In genomic region chr5:71455427-71456361, GRCh38 we compare ENCODE assay signal across 1 cellular context.
TF ChIP-seq lines count a peak whose summit lies in the region.

A gene with protein sequence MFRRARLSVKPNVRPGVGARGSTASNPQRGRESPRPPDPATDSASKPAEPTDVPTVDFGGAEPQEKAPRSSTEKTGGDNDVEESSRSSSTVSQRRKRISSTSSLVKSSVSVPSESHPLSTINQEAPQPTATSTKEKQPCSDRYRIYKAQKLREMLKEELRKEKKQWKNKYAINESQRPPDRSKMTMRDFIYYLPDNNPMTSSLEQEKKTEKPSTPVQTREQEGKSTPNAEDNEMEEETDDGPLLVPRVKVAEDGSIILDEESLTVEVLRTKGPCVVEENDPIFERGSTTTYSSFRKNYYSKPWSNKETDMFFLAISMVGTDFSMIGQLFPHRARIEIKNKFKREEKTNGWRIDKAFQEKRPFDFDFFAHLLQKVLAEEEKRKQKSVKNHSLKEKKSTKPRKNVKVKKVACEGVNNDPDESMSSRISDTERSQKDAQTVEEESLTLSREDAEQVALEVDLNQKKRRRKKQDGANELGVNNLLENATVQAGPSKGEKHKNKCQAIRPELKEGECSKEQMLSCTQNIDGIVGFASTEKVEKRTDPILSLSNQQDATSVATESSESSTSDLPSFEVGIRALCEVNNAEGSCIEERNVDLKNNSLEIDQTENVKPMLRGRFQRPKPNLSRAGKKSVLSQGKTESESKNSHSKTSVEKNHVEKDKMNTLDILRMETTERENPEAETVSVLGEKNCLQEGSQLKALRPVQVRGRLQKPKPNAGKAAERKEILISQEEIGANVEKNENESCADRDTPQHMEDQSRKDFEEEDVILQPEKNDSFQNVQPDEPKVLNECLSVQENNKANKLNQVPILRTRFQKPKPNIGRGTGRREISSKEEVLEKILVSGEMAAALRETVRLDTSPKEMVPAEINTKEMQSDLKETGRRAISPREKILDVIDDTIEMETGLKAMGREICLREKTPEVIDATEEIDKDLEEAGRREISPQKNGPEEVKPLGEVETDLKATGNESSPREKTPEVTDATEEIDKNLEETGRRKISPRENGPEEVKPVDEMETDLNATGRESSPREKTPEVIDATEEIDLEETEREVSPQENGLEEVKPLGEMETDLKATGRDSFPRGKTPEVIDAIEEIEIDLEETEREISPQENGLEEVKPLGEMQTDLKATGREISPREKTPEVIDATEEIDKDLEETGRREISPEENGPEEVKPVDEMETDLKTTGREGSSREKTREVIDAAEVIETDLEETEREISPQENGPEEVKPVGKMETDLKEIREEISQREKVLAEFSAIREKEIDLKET (N-terminal part only) (plus strand): TSS chr5:71455651. CDS start chr5:71455878, 227 bp downstream.

TF ChIP-seq in GM12878, 131 proteins besides CTCF, POLR2A, EP300 and RAD21 (continued from another document and continues in another):
- TF ChIP-seq, protein P1, sequence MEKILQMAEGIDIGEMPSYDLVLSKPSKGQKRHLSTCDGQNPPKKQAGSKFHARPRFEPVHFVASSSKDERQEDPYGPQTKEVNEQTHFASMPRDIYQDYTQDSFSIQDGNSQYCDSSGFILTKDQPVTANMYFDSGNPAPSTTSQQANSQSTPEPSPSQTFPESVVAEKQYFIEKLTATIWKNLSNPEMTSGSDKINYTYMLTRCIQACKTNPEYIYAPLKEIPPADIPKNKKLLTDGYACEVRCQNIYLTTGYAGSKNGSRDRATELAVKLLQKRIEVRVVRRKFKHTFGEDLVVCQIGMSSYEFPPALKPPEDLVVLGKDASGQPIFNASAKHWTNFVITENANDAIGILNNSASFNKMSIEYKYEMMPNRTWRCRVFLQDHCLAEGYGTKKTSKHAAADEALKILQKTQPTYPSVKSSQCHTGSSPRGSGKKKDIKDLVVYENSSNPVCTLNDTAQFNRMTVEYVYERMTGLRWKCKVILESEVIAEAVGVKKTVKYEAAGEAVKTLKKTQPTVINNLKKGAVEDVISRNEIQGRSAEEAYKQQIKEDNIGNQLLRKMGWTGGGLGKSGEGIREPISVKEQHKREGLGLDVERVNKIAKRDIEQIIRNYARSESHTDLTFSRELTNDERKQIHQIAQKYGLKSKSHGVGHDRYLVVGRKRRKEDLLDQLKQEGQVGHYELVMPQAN (conservative IDR thresholded peaks at IDR 0.05): peak; percentile 89
- TF ChIP-seq, protein P2, sequence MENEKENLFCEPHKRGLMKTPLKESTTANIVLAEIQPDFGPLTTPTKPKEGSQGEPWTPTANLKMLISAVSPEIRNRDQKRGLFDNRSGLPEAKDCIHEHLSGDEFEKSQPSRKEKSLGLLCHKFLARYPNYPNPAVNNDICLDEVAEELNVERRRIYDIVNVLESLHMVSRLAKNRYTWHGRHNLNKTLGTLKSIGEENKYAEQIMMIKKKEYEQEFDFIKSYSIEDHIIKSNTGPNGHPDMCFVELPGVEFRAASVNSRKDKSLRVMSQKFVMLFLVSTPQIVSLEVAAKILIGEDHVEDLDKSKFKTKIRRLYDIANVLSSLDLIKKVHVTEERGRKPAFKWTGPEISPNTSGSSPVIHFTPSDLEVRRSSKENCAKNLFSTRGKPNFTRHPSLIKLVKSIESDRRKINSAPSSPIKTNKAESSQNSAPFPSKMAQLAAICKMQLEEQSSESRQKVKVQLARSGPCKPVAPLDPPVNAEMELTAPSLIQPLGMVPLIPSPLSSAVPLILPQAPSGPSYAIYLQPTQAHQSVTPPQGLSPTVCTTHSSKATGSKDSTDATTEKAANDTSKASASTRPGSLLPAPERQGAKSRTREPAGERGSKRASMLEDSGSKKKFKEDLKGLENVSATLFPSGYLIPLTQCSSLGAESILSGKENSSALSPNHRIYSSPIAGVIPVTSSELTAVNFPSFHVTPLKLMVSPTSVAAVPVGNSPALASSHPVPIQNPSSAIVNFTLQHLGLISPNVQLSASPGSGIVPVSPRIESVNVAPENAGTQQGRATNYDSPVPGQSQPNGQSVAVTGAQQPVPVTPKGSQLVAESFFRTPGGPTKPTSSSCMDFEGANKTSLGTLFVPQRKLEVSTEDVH (IDR thresholded peaks at IDR 0.05; ENCODE audit: low read depth, partially characterized antibody): peak; percentile 80
- peak; percentile 31; the same call in 1 of the 2 replicates for TF ChIP-seq ZNF207 (IDR thresholded peaks at IDR 0.05; ENCODE audit: borderline replicate concordance)
- TF ChIP-seq, protein P3, sequence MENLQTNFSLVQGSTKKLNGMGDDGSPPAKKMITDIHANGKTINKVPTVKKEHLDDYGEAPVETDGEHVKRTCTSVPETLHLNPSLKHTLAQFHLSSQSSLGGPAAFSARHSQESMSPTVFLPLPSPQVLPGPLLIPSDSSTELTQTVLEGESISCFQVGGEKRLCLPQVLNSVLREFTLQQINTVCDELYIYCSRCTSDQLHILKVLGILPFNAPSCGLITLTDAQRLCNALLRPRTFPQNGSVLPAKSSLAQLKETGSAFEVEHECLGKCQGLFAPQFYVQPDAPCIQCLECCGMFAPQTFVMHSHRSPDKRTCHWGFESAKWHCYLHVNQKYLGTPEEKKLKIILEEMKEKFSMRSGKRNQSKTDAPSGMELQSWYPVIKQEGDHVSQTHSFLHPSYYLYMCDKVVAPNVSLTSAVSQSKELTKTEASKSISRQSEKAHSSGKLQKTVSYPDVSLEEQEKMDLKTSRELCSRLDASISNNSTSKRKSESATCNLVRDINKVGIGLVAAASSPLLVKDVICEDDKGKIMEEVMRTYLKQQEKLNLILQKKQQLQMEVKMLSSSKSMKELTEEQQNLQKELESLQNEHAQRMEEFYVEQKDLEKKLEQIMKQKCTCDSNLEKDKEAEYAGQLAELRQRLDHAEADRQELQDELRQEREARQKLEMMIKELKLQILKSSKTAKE (IDR thresholded peaks at IDR 0.05; ENCODE audit: low read depth, poor library complexity, severe bottlenecking): peak; percentile 16
- no peak for TF ChIP-seq CUX1 (IDR thresholded peaks at IDR 0.05; ENCODE audit: insufficient replicate concordance, low read depth, low read length)
- TF ChIP-seq SREBF2 (IDR thresholded peaks at IDR 0.05; ENCODE audit: low read length): no peak
- TF ChIP-seq MLLT1 (IDR thresholded peaks at IDR 0.05): no peak
- no peak for TF ChIP-seq PRDM15 (CRISPR knock-in tag; IDR thresholded peaks at IDR 0.05)
- 0 out of 2 replicates have a peak, but pooled peaks have one; percentile 4 for TF ChIP-seq MEF2A (IDR thresholded peaks at IDR 0.05; ENCODE audit: insufficient read depth, low read depth, low read length)
- TF ChIP-seq SP1 (IDR thresholded peaks at IDR 0.05; ENCODE audit: low read depth, low read length): peak; percentile 51
- peak; percentile 97 for TF ChIP-seq ATF3 (IDR thresholded peaks at IDR 0.05; ENCODE audit: borderline replicate concordance, extremely low read depth, low read depth, low read length)
- 0 out of 2 replicates have a peak, but pooled peaks have one; percentile 10 for TF ChIP-seq TCF12 (IDR thresholded peaks at IDR 0.05; ENCODE audit: low read depth, low read length)
- TF ChIP-seq NBN (IDR thresholded peaks at IDR 0.05): peak; percentile 99
- peak; percentile 54; the same call in 1 of the 2 replicates for TF ChIP-seq PML (IDR thresholded peaks at IDR 0.05; ENCODE audit: low read length)
- peak; percentile 90 for TF ChIP-seq PAX5 (IDR thresholded peaks at IDR 0.05; ENCODE audit: borderline replicate concordance, low read depth, low read length)
- peak; percentile 69 for TF ChIP-seq NR2F1 (conservative IDR thresholded peaks at IDR 0.05)
- TF ChIP-seq CBX5 (IDR thresholded peaks at IDR 0.05; ENCODE audit: low read depth): no peak
- TF ChIP-seq ZNF622 (IDR thresholded peaks at IDR 0.05): no peak
- TF ChIP-seq MXI1 (IDR thresholded peaks at IDR 0.05; ENCODE audit: low read depth, low read length): peak; percentile 94
- peak; percentile 32 to 39 for TF ChIP-seq IKZF2 (IDR thresholded peaks at IDR 0.05)
- peak; percentile 71 for TF ChIP-seq EED (IDR thresholded peaks at IDR 0.05; ENCODE audit: low read depth)
- TF ChIP-seq BMI1 (IDR thresholded peaks at IDR 0.05; ENCODE audit: borderline replicate concordance): peak; percentile 92
- no peak for TF ChIP-seq PKNOX1 (IDR thresholded peaks at IDR 0.05)
- TF ChIP-seq SREBF1 (IDR thresholded peaks at IDR 0.05; ENCODE audit: low read length): no peak
- TF ChIP-seq RUNX3 (IDR thresholded peaks at IDR 0.05; ENCODE audit: low read length): peak; percentile 78
- TF ChIP-seq, protein P4, sequence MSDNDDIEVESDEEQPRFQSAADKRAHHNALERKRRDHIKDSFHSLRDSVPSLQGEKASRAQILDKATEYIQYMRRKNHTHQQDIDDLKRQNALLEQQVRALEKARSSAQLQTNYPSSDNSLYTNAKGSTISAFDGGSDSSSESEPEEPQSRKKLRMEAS (IDR thresholded peaks at IDR 0.05; ENCODE audit: low read depth, low read length): peak; percentile 18
- peak; percentile 79 for TF ChIP-seq SIX5 (IDR thresholded peaks at IDR 0.05; ENCODE audit: low read depth, low read length, severe bottlenecking)
- TF ChIP-seq SMAD1 (IDR thresholded peaks at IDR 0.05; ENCODE audit: low read depth, partially characterized antibody): no peak
- TF ChIP-seq SIN3A (IDR thresholded peaks at IDR 0.05; ENCODE audit: low read depth, low read length): peak; percentile 98
- TF ChIP-seq CREB1 (IDR thresholded peaks at IDR 0.05; ENCODE audit: low read depth): peak; percentile 100
